Comparison of ENCODE assay signal across 19 cellular contexts in genomic region chr9:96500696-96501660, GRCh38. TPM values are rescaled to one million over a fixed set of nuclear protein-coding genes. Genes with fewer than 3 reads are reported as not detected.
DNase-seq lines count a peak whose midpoint lies in the region; ATAC-seq and TF ChIP-seq lines count a peak whose summit lies in the region.
"Had no signal": no experiment of that assay in that cellular context is flagged by ENCODE, and none has a peak within 500 bp of the region (broad histone marks: within the 10 kb centered on the region; RNA-seq: fewer than 3 reads in every experiment).

No MANE protein-coding gene starts in this region.

- no peak for ATAC-seq in GM19467 (IDR thresholded peaks at IDR 0.05; ENCODE audit: unreplicated experiment)
- ATAC-seq in HG03097 (IDR thresholded peaks at IDR 0.05; ENCODE audit: low FRiP score, unreplicated experiment): no peak
- ATAC-seq: Panc1 had no signal

- DNase-seq in H7: peak; percentile 61
- DNase-seq in brain microvascular endothelial cell: peak; percentile 27
- peak; percentile 28 for DNase-seq in islet precursor cell
- no peak for DNase-seq in substantia nigra (lab: John Stamatoyannopoulos, UW)
- DNase-seq in putamen (ENCODE audit: low spot score): no peak
- no peak for DNase-seq in GM20000 (ENCODE audit: low spot score)
- DNase-seq: activated CD4-positive, alpha-beta T cell treated with anti-CD3 and anti-CD28 coated beads, Interleukin-2, amount 50 U/mL, for 4 hours; activated T-cell treated with anti-CD3 and anti-CD28 coated beads, Interleukin-2, amount 50 U/mL, for 24 hours; DMS53; NCI-H1105; NCI-H774; stimulated activated CD4-positive, alpha-beta T cell treated with anti-CD3 and anti-CD28 coated beads, Interleukin-4, amount 100 ng/mL, for 1 hour had no signal

- in situ Hi-C loops in brain microvascular endothelial cell (cut with HindIII; ENCODE audit: low pct_ligation_motif_present, low sequenced_read_pairs): no loop called here

- H3K36me3 ChIP-seq in H7 (replicated peaks; ENCODE audit: control insufficient read depth, insufficient read depth, low read length) (no peaks in the 10 kb centered on the region), brain microvascular endothelial cell (replicated peaks) (no peaks in the 10 kb centered on the region)

- TF ChIP-seq CTCF in brain microvascular endothelial cell (IDR thresholded peaks at IDR 0.05; ENCODE audit: low read depth, low read length, missing control alignments) (no peak), GM20000 (IDR thresholded peaks at IDR 0.05; ENCODE audit: extremely low read depth, missing control alignments) (no peak)

- H3K4me3 ChIP-seq in H7 (ENCODE audit: insufficient read depth, low read depth, low read length) (no peak overlapping the region), brain microvascular endothelial cell (ENCODE audit: low read depth, low read length) (no peak overlapping the region)
- H3K4me3 ChIP-seq: coronary artery, hepatocyte, tibial artery had no signal

- H3K27me3 ChIP-seq in H7 (ENCODE audit: control insufficient read depth, insufficient read depth, low read length): no peaks in the 10 kb centered on the region
- H3K27me3 ChIP-seq in brain microvascular endothelial cell (replicated peaks): no peaks in the 10 kb centered on the region
- H3K27me3 ChIP-seq: hepatocyte, tibial artery had no signal

- H3K27ac ChIP-seq in brain microvascular endothelial cell (no peak overlapping the region), substantia nigra (ENCODE audit: low read depth, low read length, poor library complexity, severe bottlenecking) (peak overlapping the region; percentile 96)
- H3K27ac ChIP-seq: hepatocyte, KMS-11 had no signal

RNA-seq across cellular contexts. Expression of gene HABP4, which starts 51.0 kb away (rescaled TPM):
- 4.6 and 10.0 TPM in 2 replicates for total RNA-seq in H7 (2014; rRNA removed; shearing (Covaris generic))

Comparison
In these comparisons a context has a peak if more than half of its experiments do, and no peak if none do; other contexts are left out.
1. DNase-seq: peak in H7 (single experiment), brain microvascular endothelial cell (single experiment) and islet precursor cell (single experiment); none in substantia nigra (0 of 49), putamen (single experiment) and GM20000 (single experiment).